ENCODE assay signal across 24 cellular contexts in genomic region chr20:50406610-50407136, GRCh38.
"Had no signal": no experiment of that assay in that cellular context is flagged by ENCODE, and none has a peak within 500 bp of the region (broad histone marks: within the 10 kb centered on the region; RNA-seq: fewer than 3 reads in every experiment).

No MANE protein-coding gene starts in this region.

- H3K9me3 Mint-ChIP-seq: activated naive CD8-positive, alpha-beta T cell treated with anti-CD3 and anti-CD28 coated beads, Interleukin-2, amount 10 ng/mL, durations not matched to agents 7 days and 5 days; T-helper 1 cell treated with Interleukin-12 subunit alpha and Interleukin-12 subunit beta and Interleukin-4 antibody, amounts not matched to agents 30 μg/mL and 1 μg/mL, for 36 hours had no signal

- H3K4me3 Mint-ChIP-seq: activated CD8-positive, alpha-beta T cell treated with anti-CD3 and anti-CD28 coated beads, Interleukin-2, amount 10 ng/mL, durations not matched to agents 7 days and 5 days; activated naive CD8-positive, alpha-beta T cell treated with anti-CD3 and anti-CD28 coated beads, Interleukin-2, amount 10 ng/mL, durations not matched to agents 7 days and 5 days; T-helper 1 cell treated with Interleukin-12 subunit alpha and Interleukin-12 subunit beta and Interleukin-4 antibody, amounts not matched to agents 30 μg/mL and 1 μg/mL, for 36 hours had no signal

- DNase-seq: activated CD4-positive, alpha-beta T cell treated with anti-CD3 and anti-CD28 coated beads for 48 hours; activated CD4-positive, alpha-beta T cell treated with anti-CD3 and anti-CD28 coated beads, Interleukin-2, amount 50 U/mL, for 4 hours; activated CD8-positive, alpha-beta memory T cell treated with anti-CD3 and anti-CD28 coated beads, Interleukin-2, amount 50 U/mL, for 48 hours; activated CD8-positive, alpha-beta T cell treated with anti-CD3 and anti-CD28 coated beads, Interleukin-2, amount 10 ng/mL, durations not matched to agents 7 days and 5 days; activated naive CD4-positive, alpha-beta T cell treated with anti-CD3 and anti-CD28 coated beads, Interleukin-2, amount 50 U/mL, for 16 hours; activated naive CD8-positive, alpha-beta T cell treated with anti-CD3 and anti-CD28 coated beads, Interleukin-2, amount 10 ng/mL, durations not matched to agents 7 days and 5 days; activated T-cell treated with anti-CD3 and anti-CD28 coated beads, Interleukin-2, amount 50 U/mL, for 1 hour; adrenal gland; aorta; Karpas-422; MM.1S; NCI-H1105; NCI-H1436; NCI-H1694 treated with DMSO at 0.1 percent for 48 hours; NCI-H2029 treated with DMSO at 0.1 percent for 48 hours; NCI-H510A treated with DMSO at 0.1 percent for 48 hours; PC-3; SHP77 treated with DMSO at 0.1 percent for 48 hours; T-helper 9 cell had no signal

- H3K27ac Mint-ChIP-seq: activated CD8-positive, alpha-beta T cell treated with anti-CD3 and anti-CD28 coated beads, Interleukin-2, amount 10 ng/mL, durations not matched to agents 7 days and 5 days; activated naive CD8-positive, alpha-beta T cell treated with anti-CD3 and anti-CD28 coated beads, Interleukin-2, amount 10 ng/mL, durations not matched to agents 7 days and 5 days; T-helper 1 cell treated with Interleukin-12 subunit alpha and Interleukin-12 subunit beta and Interleukin-4 antibody, amounts not matched to agents 30 μg/mL and 1 μg/mL, for 36 hours had no signal

- FAIRE-seq: RCC 7860, TTC549 had no signal

- H3K36me3 Mint-ChIP-seq: activated naive CD8-positive, alpha-beta T cell treated with anti-CD3 and anti-CD28 coated beads, Interleukin-2, amount 10 ng/mL, durations not matched to agents 7 days and 5 days had no signal

- H3K4me3 ChIP-seq: adrenal gland, breast epithelium had no signal

- H3K4me1 ChIP-seq: breast epithelium had no signal

- H3K27ac ChIP-seq: breast epithelium, VCaP had no signal

- ATAC-seq: activated CD8-positive, alpha-beta T cell treated with anti-CD3 and anti-CD28 coated beads, Interleukin-2, amount 10 ng/mL, durations not matched to agents 7 days and 5 days; PC-3 had no signal

- H3K36me3 ChIP-seq: adrenal gland, breast epithelium had no signal

- H3K27me3 ChIP-seq: adrenal gland, breast epithelium had no signal

- H3K9me3 ChIP-seq: adrenal gland, breast epithelium had no signal
